10 cellular contexts compared by ENCODE assay signal in genomic region chr12:50621435-50622304, GRCh38.
DNase-seq lines count a peak whose midpoint lies in the region; ATAC-seq and TF ChIP-seq lines count a peak whose summit lies in the region.
"Had no signal": no experiment of that assay in that cellular context is flagged by ENCODE, and none has a peak within 500 bp of the region (broad histone marks: within the 10 kb centered on the region; RNA-seq: fewer than 3 reads in every experiment).

No MANE protein-coding gene starts in this region.

- DNase-seq in HCT116 (ENCODE audit: low read depth, low spot score) (no peak), RPMI7951 (ENCODE audit: low read depth) (peak; percentile 34), esophagus squamous epithelium (lab: John Stamatoyannopoulos, UW) (no peak), prostate gland (ENCODE audit: low spot score) (peak; percentile 30), OCI-LY7 (ENCODE audit: low spot score) (no peak), DMS153 (lab: John Stamatoyannopoulos, UW) (no peak)
- DNase-seq: NCI-H1092 treated with DMSO at 0.1 percent for 48 hours; stimulated activated CD4-positive, alpha-beta T cell treated with anti-CD3 and anti-CD28 coated beads, Interleukin-1b, Interleukin-23, amount 100 ng/mL, for 48 hours had no signal

- H2AFZ ChIP-seq in HCT116 (ENCODE audit: low read depth, low read length, poor library complexity, severe bottlenecking) (no peak overlapping the region), OCI-LY7 (ENCODE audit: low read length) (no peak overlapping the region)

- H3K27ac ChIP-seq in HCT116 (ENCODE audit: low read depth, low read length) (no peak overlapping the region), esophagus squamous epithelium (peak overlapping the region; percentile 10 to 76 (median 74)), prostate gland (no peak overlapping the region), OCI-LY7 (ENCODE audit: low read depth, low read length, poor library complexity, severe bottlenecking) (no peak overlapping the region)

- POLR2A ChIA-PET in HCT116 (lab: Charles Lee) (interaction anchor here (1.4 kb wide), 1 partner anchor 112 kb away, joined by 4 read pairs; no protein-coding TSS in a partner anchor), OCI-LY7 (lab: Charles Lee) (interaction anchor here (1.3 kb wide), 1 partner anchor 10 kb away, joined by 6 read pairs; no protein-coding TSS in a partner anchor)

- TF ChIP-seq POLR2A in HCT116 (IDR thresholded peaks at IDR 0.05; ENCODE audit: borderline replicate concordance, extremely low read depth, insufficient read depth, insufficient read length) (no peak), esophagus squamous epithelium (IDR thresholded peaks at IDR 0.05) (no peak), prostate gland (IDR thresholded peaks at IDR 0.05) (no peak)

- ATAC-seq in HCT116 = no peak
- no peak for ATAC-seq in GM21576 (IDR thresholded peaks at IDR 0.05; ENCODE audit: unreplicated experiment)
- ATAC-seq in HG02885 (IDR thresholded peaks at IDR 0.05; ENCODE audit: poor library complexity, unreplicated experiment) = no peak

- H3K4me3 ChIP-seq in HCT116 (replicated peaks in 1 of 2; ENCODE audit: low read depth in 1 of 2, low read length in 2 of 2) = no peak overlapping the region
- no peak overlapping the region for H3K4me3 ChIP-seq in esophagus squamous epithelium
- no peak overlapping the region for H3K4me3 ChIP-seq in prostate gland
- no peak overlapping the region for H3K4me3 ChIP-seq in OCI-LY7 (ENCODE audit: low read depth, low read length, poor library complexity, severe bottlenecking)

- BruUV-seq in HCT116 (replicated peaks; lab: Mats Ljungman, UMichigan) (no TSS peak), OCI-LY7 (replicated peaks; lab: Mats Ljungman, UMichigan) (no TSS peak)

- H3K9me2 ChIP-seq in HCT116 (ENCODE audit: insufficient read depth) = no peaks in the 10 kb centered on the region
- H3K9me2 ChIP-seq in OCI-LY7 (ENCODE audit: insufficient read depth, low read length) = no peaks in the 10 kb centered on the region

- H3K36me3 ChIP-seq in HCT116 (ENCODE audit: control insufficient read depth in 1 of 2, insufficient read depth in 2 of 2, low read length in 2 of 2) = no peaks in the 10 kb centered on the region
- H3K36me3 ChIP-seq in esophagus squamous epithelium = peaks cover 0 to 11% (median 3%) of the 10 kb centered on the region in 3 donors
- no peaks in the 10 kb centered on the region for H3K36me3 ChIP-seq in prostate gland
- peaks cover 1% of the 10 kb centered on the region; the same call in 1 of the 2 replicates for H3K36me3 ChIP-seq in OCI-LY7 (ENCODE audit: insufficient read depth, low read length)

- intact Hi-C loops in HCT116 (cut with micrococcal nuclease) = no loop called here
- intact Hi-C loops in esophagus squamous epithelium (cut with DNase I) = no loop called here
- intact Hi-C loops in prostate gland (cut with DNase I) = no loop called here
- intact Hi-C loops in OCI-LY7 (cut with micrococcal nuclease; ENCODE audit: unreplicated experiment) = loop anchor here (5.0 kb wide), 1 partner anchor 49 kb away; no protein-coding TSS in a partner anchor

- TF ChIP-seq CTCF in HCT116 (IDR thresholded peaks at IDR 0.05 in 2 of 3, conservative IDR thresholded peaks at IDR 0.05 in 1 of 3; ENCODE audit: borderline replicate concordance in 1 of 3, insufficient read depth in 1 of 3, low read depth in 2 of 3, low read length in 2 of 3) (no peak), esophagus squamous epithelium (IDR thresholded peaks at IDR 0.05) (no peak), prostate gland (IDR thresholded peaks at IDR 0.05) (no peak), OCI-LY7 (conservative IDR thresholded peaks at IDR 0.05; ENCODE audit: low read length) (no peak)

- no peak overlapping the region for H3K9ac ChIP-seq in HCT116 (ENCODE audit: low read length)

- H3K4me2 ChIP-seq in HCT116 (ENCODE audit: low read length) (peak overlapping the region; percentile 1; the same call in 1 of the 2 replicates), OCI-LY7 (ENCODE audit: low read length) (no peak overlapping the region)

- H3K4me1 ChIP-seq in HCT116 (ENCODE audit: control insufficient read depth in 1 of 2, insufficient read depth in 2 of 2, low read length in 2 of 2) (peaks cover 41 to 45% of the 10 kb centered on the region in 2 experiments), esophagus squamous epithelium (peaks cover 22 to 90% (median 35%) of the 10 kb centered on the region in 3 donors), prostate gland (replicated peaks) (no peaks in the 10 kb centered on the region), OCI-LY7 (ENCODE audit: insufficient read depth, low read length, poor library complexity, severe bottlenecking) (peaks cover 23% of the 10 kb centered on the region)

- RAD21 ChIA-PET in HCT116 (lab: Charles Lee; ENCODE audit: low non-redundant PET in 1 of 2, low total read pairs in 2 of 2, uncharacterized antibody in 2 of 2, unreplicated experiment in 2 of 2) = no interaction called here

- CTCF ChIA-PET in HCT116 (lab: Charles Lee) = no interaction called here
- CTCF ChIA-PET in OCI-LY7 (lab: Charles Lee; ENCODE audit: unreplicated experiment) = no interaction called here

- TF ChIP-seq RAD21 in HCT116 (IDR thresholded peaks at IDR 0.05; ENCODE audit: low read depth) = no peak

- WGBS in esophagus squamous epithelium, 2 donors = 38 to 41% methylated on average over 8 of the region's 8 CpGs
- 42% methylated on average over 8 of the region's 8 CpGs for WGBS in prostate gland

- H3K79me2 ChIP-seq in HCT116 (ENCODE audit: insufficient read depth, low read length) = peaks cover 69% of the 10 kb centered on the region
- no peaks in the 10 kb centered on the region; the same call in 1 of the 2 replicates for H3K79me2 ChIP-seq in OCI-LY7 (ENCODE audit: insufficient read depth, low read depth, low read length)

- H3K9me3 ChIP-seq in HCT116 (ENCODE audit: control insufficient read depth in 1 of 2, insufficient read depth in 1 of 2, low read depth in 1 of 2, low read length in 2 of 2) (no peaks in the 10 kb centered on the region), esophagus squamous epithelium (no peaks in the 10 kb centered on the region), prostate gland (no peaks in the 10 kb centered on the region), OCI-LY7 (ENCODE audit: low read length) (no peaks in the 10 kb centered on the region)

- H3K27me3 ChIP-seq in HCT116 (ENCODE audit: insufficient read depth, low read length) = no peaks in the 10 kb centered on the region
- H3K27me3 ChIP-seq in esophagus squamous epithelium = no peaks in the 10 kb centered on the region
- H3K27me3 ChIP-seq in prostate gland (replicated peaks; ENCODE audit: insufficient read depth) = no peaks in the 10 kb centered on the region

- no peaks in the 10 kb centered on the region for H4K20me1 ChIP-seq in HCT116 (ENCODE audit: insufficient read depth)
- H4K20me1 ChIP-seq in OCI-LY7 (ENCODE audit: insufficient read depth, low read length) = no peaks in the 10 kb centered on the region

TF ChIP-seq in HCT116, 20 proteins besides CTCF, POLR2A, EP300 and RAD21:
- TF ChIP-seq MAX (IDR thresholded peaks at IDR 0.05) (no peak), JUND (IDR thresholded peaks at IDR 0.05) (no peak), TCF7L2 (IDR thresholded peaks at IDR 0.05; ENCODE audit: borderline replicate concordance, extremely low read depth, insufficient read depth, insufficient read length) (no peak), EZH2 (IDR thresholded peaks at IDR 0.05) (no peak), ZNF274 (IDR thresholded peaks at IDR 0.05; ENCODE audit: low read depth, low read length) (no peak), SIN3A (IDR thresholded peaks at IDR 0.05; ENCODE audit: low read depth) (no peak), POLR2AphosphoS5 (IDR thresholded peaks at IDR 0.05; ENCODE audit: low read depth, low read length) (no peak), SRF (IDR thresholded peaks at IDR 0.05; ENCODE audit: low read depth) (no peak), CBX3 (IDR thresholded peaks at IDR 0.05; ENCODE audit: low read depth) (no peak), CEBPB (IDR thresholded peaks at IDR 0.05; ENCODE audit: low read depth) (no peak), REST (IDR thresholded peaks at IDR 0.05; ENCODE audit: low read depth) (no peak), YY1 (IDR thresholded peaks at IDR 0.05; ENCODE audit: extremely low read depth, insufficient replicate concordance, low read depth, low read length) (no peak), EGR1 (IDR thresholded peaks at IDR 0.05; ENCODE audit: low read depth) (no peak), SP1 (IDR thresholded peaks at IDR 0.05; ENCODE audit: low read depth) (no peak)

Comparison
In these comparisons a context has a peak if more than half of its experiments do, and no peak if none do; other contexts are left out.
1. DNase-seq: peak in RPMI7951 (single experiment) and prostate gland (single experiment); none in HCT116 (single experiment), esophagus squamous epithelium (single experiment), OCI-LY7 (single experiment) and DMS153 (single experiment).
2. H3K27ac ChIP-seq: peak in esophagus squamous epithelium (4 of 4); none in HCT116 (single experiment), prostate gland (0 of 2) and OCI-LY7 (single experiment).